In the genomic region with DNA sequence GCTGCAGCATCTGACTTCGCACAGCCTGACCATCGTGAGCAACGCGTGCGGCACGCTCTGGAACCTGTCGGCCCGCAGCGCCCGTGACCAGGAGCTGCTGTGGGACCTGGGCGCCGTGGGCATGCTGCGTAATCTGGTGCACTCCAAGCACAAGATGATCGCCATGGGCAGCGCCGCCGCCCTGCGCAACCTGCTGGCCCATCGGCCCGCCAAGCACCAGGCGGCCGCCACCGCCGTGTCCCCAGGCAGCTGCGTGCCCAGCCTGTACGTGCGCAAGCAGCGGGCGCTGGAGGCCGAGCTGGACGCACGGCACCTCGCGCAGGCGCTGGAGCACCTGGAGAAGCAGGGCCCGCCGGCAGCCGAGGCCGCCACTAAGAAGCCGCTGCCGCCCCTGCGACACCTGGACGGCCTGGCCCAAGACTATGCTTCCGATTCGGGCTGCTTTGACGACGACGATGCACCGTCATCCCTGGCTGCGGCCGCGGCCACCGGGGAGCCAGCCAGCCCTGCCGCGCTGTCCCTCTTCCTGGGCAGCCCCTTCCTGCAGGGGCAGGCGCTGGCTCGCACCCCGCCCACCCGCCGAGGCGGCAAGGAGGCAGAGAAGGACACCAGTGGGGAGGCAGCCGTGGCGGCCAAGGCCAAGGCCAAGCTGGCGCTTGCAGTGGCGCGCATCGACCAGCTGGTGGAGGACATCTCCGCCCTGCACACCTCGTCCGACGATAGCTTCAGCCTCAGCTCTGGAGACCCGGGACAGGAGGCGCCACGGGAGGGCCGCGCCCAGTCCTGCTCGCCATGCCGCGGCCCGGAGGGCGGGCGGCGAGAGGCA, we compare ENCODE assay signal across 10 cellular contexts. TPM values are rescaled to one million over a fixed set of nuclear protein-coding genes. Genes with fewer than 3 reads are reported as not detected.
DNase-seq lines count a peak whose midpoint lies in the region; ATAC-seq and TF ChIP-seq lines count a peak whose summit lies in the region.
"Had no signal": no experiment of that assay in that cellular context is flagged by ENCODE, and none has a peak within 500 bp of the region (broad histone marks: within the 10 kb centered on the region; RNA-seq: fewer than 3 reads in every experiment).

No MANE protein-coding gene starts in this region.

- H3K9me3 Mint-ChIP-seq in activated CD4-positive, alpha-beta T cell treated with anti-CD3 and anti-CD28 coated beads, Interleukin-2, amount 10 ng/mL, durations not matched to agents 7 days and 5 days, result no peaks in the 10 kb centered on the region
- H3K9me3 Mint-ChIP-seq in activated naive CD4-positive, alpha-beta T cell treated with anti-CD3 and anti-CD28 coated beads, Interleukin-2, amount 10 ng/mL, durations not matched to agents 7 days and 5 days, result no peaks in the 10 kb centered on the region
- H3K9me3 Mint-ChIP-seq in stimulated activated naive CD8-positive, alpha-beta T cell treated with anti-CD3 and anti-CD28 coated beads, Interleukin-15, amount 100 ng/mL, for 72 hours, result no peaks in the 10 kb centered on the region
- H3K9me3 Mint-ChIP-seq: CD8-positive, alpha-beta T cell had no signal

- H3K9me2 ChIP-seq in hepatocyte (replicated peaks; ENCODE audit: insufficient read depth), result no peaks in the 10 kb centered on the region

- H3K27ac Mint-ChIP-seq in activated CD4-positive, alpha-beta T cell treated with anti-CD3 and anti-CD28 coated beads, Interleukin-2, amount 10 ng/mL, durations not matched to agents 7 days and 5 days, result no peak overlapping the region
- no peak overlapping the region for H3K27ac Mint-ChIP-seq in activated naive CD4-positive, alpha-beta T cell treated with anti-CD3 and anti-CD28 coated beads, Interleukin-2, amount 10 ng/mL, durations not matched to agents 7 days and 5 days
- no peak overlapping the region for H3K27ac Mint-ChIP-seq in stimulated activated naive CD8-positive, alpha-beta T cell treated with anti-CD3 and anti-CD28 coated beads, Interleukin-15, amount 100 ng/mL, for 72 hours
- H3K27ac Mint-ChIP-seq: CD8-positive, alpha-beta T cell had no signal

- H3K36me3 Mint-ChIP-seq in activated CD4-positive, alpha-beta T cell treated with anti-CD3 and anti-CD28 coated beads, Interleukin-2, amount 10 ng/mL, durations not matched to agents 7 days and 5 days (ENCODE audit: low read depth), result no peaks in the 10 kb centered on the region
- no peaks in the 10 kb centered on the region for H3K36me3 Mint-ChIP-seq in activated naive CD4-positive, alpha-beta T cell treated with anti-CD3 and anti-CD28 coated beads, Interleukin-2, amount 10 ng/mL, durations not matched to agents 7 days and 5 days
- H3K36me3 Mint-ChIP-seq: CD8-positive, alpha-beta T cell had no signal

- no peak overlapping the region for H3K4me3 ChIP-seq in hepatocyte

- WGBS in hepatocyte (ENCODE audit: low lambda C conversion rate, missing lambda C conversion rate), result 38% methylated on average over 64 of the region's 83 CpGs

- H3K4me1 ChIP-seq in hepatocyte (ENCODE audit: insufficient read depth), result peaks cover 32% of the 10 kb centered on the region

- peaks cover 47% of the 10 kb centered on the region for H3K27me3 ChIP-seq in hepatocyte

- ATAC-seq in stimulated activated naive CD8-positive, alpha-beta T cell treated with anti-CD3 and anti-CD28 coated beads, Interleukin-15, amount 100 ng/mL, for 72 hours, result peak; percentile 49
- no peak for ATAC-seq in HG02970 (IDR thresholded peaks at IDR 0.05; ENCODE audit: low FRiP score, unreplicated experiment)
- ATAC-seq: CD8-positive, alpha-beta T cell had no signal

- H3K27me3 Mint-ChIP-seq in activated CD4-positive, alpha-beta T cell treated with anti-CD3 and anti-CD28 coated beads, Interleukin-2, amount 10 ng/mL, durations not matched to agents 7 days and 5 days, result peaks cover 8% of the 10 kb centered on the region
- H3K27me3 Mint-ChIP-seq in activated naive CD4-positive, alpha-beta T cell treated with anti-CD3 and anti-CD28 coated beads, Interleukin-2, amount 10 ng/mL, durations not matched to agents 7 days and 5 days, result peaks cover 55% of the 10 kb centered on the region
- H3K27me3 Mint-ChIP-seq in stimulated activated naive CD8-positive, alpha-beta T cell treated with anti-CD3 and anti-CD28 coated beads, Interleukin-15, amount 100 ng/mL, for 72 hours, result peaks cover 16% of the 10 kb centered on the region

- peak; percentile 55 for TF ChIP-seq CTCF in hepatocyte (IDR thresholded peaks at IDR 0.05; ENCODE audit: poor library complexity)

- no peaks in the 10 kb centered on the region for H3K36me3 ChIP-seq in hepatocyte (replicated peaks; ENCODE audit: insufficient read depth, low read depth)

- H4K20me1 ChIP-seq in hepatocyte (ENCODE audit: insufficient read depth, poor library complexity, severe bottlenecking), result peaks cover 50% of the 10 kb centered on the region

- H3K4me1 Mint-ChIP-seq in activated CD4-positive, alpha-beta T cell treated with anti-CD3 and anti-CD28 coated beads, Interleukin-2, amount 10 ng/mL, durations not matched to agents 7 days and 5 days, result peaks cover 4% of the 10 kb centered on the region
- H3K4me1 Mint-ChIP-seq in activated naive CD4-positive, alpha-beta T cell treated with anti-CD3 and anti-CD28 coated beads, Interleukin-2, amount 10 ng/mL, durations not matched to agents 7 days and 5 days, result peaks cover 6% of the 10 kb centered on the region
- peaks cover 13% of the 10 kb centered on the region for H3K4me1 Mint-ChIP-seq in stimulated activated naive CD8-positive, alpha-beta T cell treated with anti-CD3 and anti-CD28 coated beads, Interleukin-15, amount 100 ng/mL, for 72 hours

- DNase-seq in activated CD4-positive, alpha-beta T cell treated with anti-CD3 and anti-CD28 coated beads, Interleukin-2, amount 50 U/mL, for 48 hours, result peak; percentile 52 to 63
- DNase-seq in activated CD4-positive, alpha-beta T cell treated with anti-CD3 and anti-CD28 coated beads, Interleukin-2, amount 10 ng/mL, durations not matched to agents 7 days and 5 days, result no peak
- DNase-seq in activated naive CD4-positive, alpha-beta T cell treated with anti-CD3 and anti-CD28 coated beads, Interleukin-2, amount 10 ng/mL, durations not matched to agents 7 days and 5 days, result peak; percentile 52
- DNase-seq in hepatocyte (ENCODE audit: low spot score) (peak; percentile 85), HK-2 (ENCODE audit: unreplicated experiment) (no peak), SHP77 (lab: John Stamatoyannopoulos, UW) (no peak)
- peak; percentile 51 to 55 for DNase-seq in stimulated activated naive CD8-positive, alpha-beta T cell treated with anti-CD3 and anti-CD28 coated beads, Interleukin-15, amount 100 ng/mL, for 72 hours

- H2AFZ ChIP-seq in hepatocyte, result no peak overlapping the region

- H3K9me3 ChIP-seq in hepatocyte (ENCODE audit: low read depth), result no peaks in the 10 kb centered on the region

- CTCF ChIA-PET in activated CD4-positive, alpha-beta T cell treated with anti-CD3 and anti-CD28 coated beads, Interleukin-2, amount 10 ng/mL, durations not matched to agents 7 days and 5 days (lab: Charles Lee), result interaction anchor here (1.1 kb wide), 1 partner anchor 15 kb away, joined by 3 read pairs; no protein-coding TSS in a partner anchor
- CTCF ChIA-PET in activated naive CD4-positive, alpha-beta T cell treated with anti-CD3 and anti-CD28 coated beads, Interleukin-2, amount 10 ng/mL, durations not matched to agents 7 days and 5 days (lab: Charles Lee), result interaction anchor here (1.2 kb wide), 1 partner anchor 49 kb away, joined by 3 read pairs; no protein-coding TSS in a partner anchor

- H3K27ac ChIP-seq in hepatocyte, result no peak overlapping the region
- H3K27ac ChIP-seq: epithelial cell of prostate had no signal

- H3K4me2 ChIP-seq in hepatocyte, result peak overlapping the region; percentile 73

- POLR2A ChIA-PET in activated CD4-positive, alpha-beta T cell treated with anti-CD3 and anti-CD28 coated beads, Interleukin-2, amount 10 ng/mL, durations not matched to agents 7 days and 5 days (lab: Charles Lee), result no interaction called here

- H3K4me3 Mint-ChIP-seq in activated CD4-positive, alpha-beta T cell treated with anti-CD3 and anti-CD28 coated beads, Interleukin-2, amount 10 ng/mL, durations not matched to agents 7 days and 5 days, result no peak overlapping the region
- H3K4me3 Mint-ChIP-seq in activated naive CD4-positive, alpha-beta T cell treated with anti-CD3 and anti-CD28 coated beads, Interleukin-2, amount 10 ng/mL, durations not matched to agents 7 days and 5 days, result no peak overlapping the region
- peak overlapping the region in 1 of 2 donors; percentile 51 for H3K4me3 Mint-ChIP-seq in stimulated activated naive CD8-positive, alpha-beta T cell treated with anti-CD3 and anti-CD28 coated beads, Interleukin-15, amount 100 ng/mL, for 72 hours
- H3K4me3 Mint-ChIP-seq: CD8-positive, alpha-beta T cell had no signal

- H3K79me2 ChIP-seq in hepatocyte, result no peaks in the 10 kb centered on the region

RNA-seq across cellular contexts. Expression of a gene that starts 13.6 kb away (rescaled TPM):
- total RNA-seq in activated CD4-positive, alpha-beta T cell treated with anti-CD3 and anti-CD28 coated beads, Interleukin-2, amount 10 ng/mL, durations not matched to agents 7 days and 5 days, result 10 to 100 TPM; 33.2 to 40.7 TPM
- 36.3 and 36.4 TPM in 2 replicates for total RNA-seq in hepatocyte
- polyA plus RNA-seq in hepatocyte, result 43.6 and 65.0 TPM in 2 replicates

RNA-seq across cellular contexts. Expression of a gene that starts 15.5 kb away (rescaled TPM):
- total RNA-seq in activated CD4-positive, alpha-beta T cell treated with anti-CD3 and anti-CD28 coated beads, Interleukin-2, amount 10 ng/mL, durations not matched to agents 7 days and 5 days, result under 1 TPM; 0.02 to 0.10 TPM
- 0.24 and 1.2 TPM in 2 replicates for total RNA-seq in hepatocyte
- 0.36 and 0.40 TPM in 2 replicates for polyA plus RNA-seq in hepatocyte

RNA-seq across cellular contexts. Expression of a gene that starts 24.7 kb away (rescaled TPM):
- 1 to 10 TPM; 3.8 to 4.4 TPM for total RNA-seq in activated CD4-positive, alpha-beta T cell treated with anti-CD3 and anti-CD28 coated beads, Interleukin-2, amount 10 ng/mL, durations not matched to agents 7 days and 5 days
- 2.8 and 7.7 TPM in 2 replicates for total RNA-seq in hepatocyte
- polyA plus RNA-seq in hepatocyte, result 9.6 and 16.2 TPM in 2 replicates

RNA-seq across cellular contexts. Expression of a gene that starts 25.6 kb away (rescaled TPM):
- 1 to 10 TPM; 1.6 to 1.8 TPM for total RNA-seq in activated CD4-positive, alpha-beta T cell treated with anti-CD3 and anti-CD28 coated beads, Interleukin-2, amount 10 ng/mL, durations not matched to agents 7 days and 5 days
- 80.8 and 88.9 TPM in 2 replicates for total RNA-seq in hepatocyte
- 179 and 218 TPM in 2 replicates for polyA plus RNA-seq in hepatocyte

RNA-seq across cellular contexts. Expression of a gene that starts 27.2 kb away (rescaled TPM):
- total RNA-seq in activated CD4-positive, alpha-beta T cell treated with anti-CD3 and anti-CD28 coated beads, Interleukin-2, amount 10 ng/mL, durations not matched to agents 7 days and 5 days, result 1,000 to 10,000 TPM; 1,158 to 1,387 TPM
- 1,556 and 1,885 TPM in 2 replicates for total RNA-seq in hepatocyte
- polyA plus RNA-seq in hepatocyte, result 938 and 950 TPM in 2 replicates

Comparison
In these comparisons a context has a peak if more than half of its experiments do, and no peak if none do; other contexts are left out.
1. DNase-seq: peak in activated CD4-positive, alpha-beta T cell treated with anti-CD3 and anti-CD28 coated beads, Interleukin-2, amount 50 U/mL, for 48 hours (2 of 2), activated naive CD4-positive, alpha-beta T cell treated with anti-CD3 and anti-CD28 coated beads, Interleukin-2, amount 10 ng/mL, durations not matched to agents 7 days and 5 days (single experiment), hepatocyte (single experiment) and stimulated activated naive CD8-positive, alpha-beta T cell treated with anti-CD3 and anti-CD28 coated beads, Interleukin-15, amount 100 ng/mL, for 72 hours (2 of 2); none in activated CD4-positive, alpha-beta T cell treated with anti-CD3 and anti-CD28 coated beads, Interleukin-2, amount 10 ng/mL, durations not matched to agents 7 days and 5 days (single experiment), HK-2 (single experiment) and SHP77 (0 of 2).